In the genomic region with DNA sequence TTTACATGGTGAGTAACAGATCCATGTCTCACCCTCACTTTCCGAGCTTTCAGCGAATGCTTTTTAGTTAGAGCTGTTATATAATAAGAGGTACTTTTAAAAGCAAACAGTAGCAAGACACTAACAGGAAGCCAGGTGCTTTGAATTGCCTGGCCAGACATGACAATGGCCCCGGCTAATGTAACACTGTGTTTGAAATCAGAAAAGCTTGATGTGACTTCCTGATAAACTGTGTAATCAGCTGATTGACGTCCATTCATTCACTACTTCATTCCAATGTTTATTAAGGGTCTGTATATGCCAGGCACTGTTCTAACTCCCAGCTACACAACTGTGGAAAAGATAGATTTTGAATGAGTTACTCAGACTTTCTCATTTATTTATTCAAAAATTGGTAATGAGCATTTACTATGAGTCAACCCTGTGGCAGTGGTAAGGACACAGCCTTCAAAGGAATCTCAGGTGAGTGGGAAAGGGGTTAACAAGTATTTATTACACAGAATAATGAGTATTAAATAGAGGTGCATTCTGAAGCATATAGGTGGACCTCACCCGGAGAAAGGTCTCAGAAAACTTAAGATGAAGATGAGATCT, we compare ENCODE assay signal across 8 cellular contexts. TPM values are rescaled to one million over a fixed set of nuclear protein-coding genes. Genes with fewer than 3 reads are reported as not detected.
DNase-seq lines count a peak whose midpoint lies in the region; ATAC-seq and TF ChIP-seq lines count a peak whose summit lies in the region.

No MANE protein-coding gene starts in this region.

- no peak overlapping the region for H3K9ac ChIP-seq in colonic mucosa (ENCODE audit: low read depth in 2 of 2, low read length in 2 of 2)

- H3K9me3 ChIP-seq in colonic mucosa (no peaks in the 10 kb centered on the region), psoas muscle (no peaks in the 10 kb centered on the region)

- H3K4me3 ChIP-seq in colonic mucosa (no peak overlapping the region), psoas muscle (no peak overlapping the region)

- H3K4me1 ChIP-seq in colonic mucosa (no peaks in the 10 kb centered on the region), psoas muscle (no peaks in the 10 kb centered on the region)

- ATAC-seq in psoas muscle, result no peak
- ATAC-seq in GM21619 (IDR thresholded peaks at IDR 0.05; ENCODE audit: unreplicated experiment), result no peak
- no peak for ATAC-seq in HG03108 (IDR thresholded peaks at IDR 0.05; ENCODE audit: unreplicated experiment)

- H3K36me3 ChIP-seq in colonic mucosa (no peaks in the 10 kb centered on the region), psoas muscle (ENCODE audit: insufficient read depth in 1 of 2, low read depth in 1 of 2) (no peaks in the 10 kb centered on the region)

- no peak for TF ChIP-seq CTCF in colonic mucosa (IDR thresholded peaks at IDR 0.05)
- no peak for TF ChIP-seq CTCF in psoas muscle (IDR thresholded peaks at IDR 0.05)
- TF ChIP-seq CTCF in GM10266 (IDR thresholded peaks at IDR 0.05; ENCODE audit: control insufficient read depth, insufficient read depth, low read depth, missing control alignments), result no peak

- H3K27ac ChIP-seq in colonic mucosa (peak overlapping the region; percentile 25), psoas muscle (peak overlapping the region; percentile 21)

- peak; percentile 37 for DNase-seq in Daoy (ENCODE audit: low read depth)
- DNase-seq in NCI-H2029 (lab: John Stamatoyannopoulos, UW), result peak; percentile 97
- DNase-seq in colonic mucosa, result no peak
- no peak for DNase-seq in psoas muscle
- no peak for DNase-seq in GM10266 (ENCODE audit: extremely low spot score)
- no peak for DNase-seq in amniotic stem cell (lab: John Stamatoyannopoulos, UW)

- H3K27me3 ChIP-seq in colonic mucosa, result no peaks in the 10 kb centered on the region
- H3K27me3 ChIP-seq in psoas muscle (ENCODE audit: insufficient read depth in 3 of 3, low read length in 2 of 3), result no peaks in the 10 kb centered on the region

- intact Hi-C loops in colonic mucosa (cut with DNase I) (no loop called here), psoas muscle (cut with DNase I) (no loop called here)

- 68 to 75% (median 74%) methylated on average over 5 of the region's 5 CpGs for WGBS in psoas muscle, 3 donors

RNA-seq across cellular contexts. Expression of gene DPYSL3, which starts 26.6 kb away (rescaled TPM):
- 133 and 141 TPM in 2 replicates for total RNA-seq in Daoy (2014; rRNA removed; shearing (Covaris generic))
- total RNA-seq in colonic mucosa (10 to 100 TPM in 1 of 2 donors, 1 to 10 TPM in 1; 8.8 to 32.2 TPM), psoas muscle (10 to 100 TPM; 18.0 to 58.5 (median 38.4) TPM)
- polyA plus RNA-seq in psoas muscle, result 10 to 100 TPM in 2 of 3 donors, 1 to 10 TPM in 1; 8.8 to 15.0 (median 13.5) TPM

Comparison
In these comparisons a context has a peak if more than half of its experiments do, and no peak if none do; other contexts are left out.
1. DNase-seq: peak in Daoy (single experiment) and NCI-H2029 (single experiment); none in colonic mucosa (single experiment), psoas muscle (0 of 2), GM10266 (single experiment) and amniotic stem cell (single experiment).